ENCODE assay signal across 8 cellular contexts in genomic region chr3:195909294-195909644, GRCh38. TPM values are rescaled to one million over a fixed set of nuclear protein-coding genes. Genes with fewer than 3 reads are reported as not detected.
DNase-seq lines count a peak whose midpoint lies in the region; ATAC-seq and TF ChIP-seq lines count a peak whose summit lies in the region.

No MANE protein-coding gene starts in this region.

- H3K4me1 ChIP-seq in MM.1S (ENCODE audit: low read length): peaks cover 17% of the 10 kb centered on the region

- H3K36me3 ChIP-seq in MM.1S (replicated peaks; ENCODE audit: insufficient read depth, low read length): no peaks in the 10 kb centered on the region

- H3K27ac ChIP-seq in MM.1S (ENCODE audit: low read length) (no peak overlapping the region), coronary artery (peak overlapping the region in 1 of 2 donors; percentile 84)

- H3K9ac ChIP-seq in MM.1S (ENCODE audit: low read length): no peak overlapping the region

- TF ChIP-seq CTCF in GM10266 (IDR thresholded peaks at IDR 0.05; ENCODE audit: control insufficient read depth, insufficient read depth, low read depth, missing control alignments): peak; percentile 36
- no peak for TF ChIP-seq CTCF in MM.1S (IDR thresholded peaks at IDR 0.05; ENCODE audit: low read length)
- no peak for TF ChIP-seq CTCF in coronary artery (IDR thresholded peaks at IDR 0.05)
- TF ChIP-seq CTCF in omental fat pad (IDR thresholded peaks at IDR 0.05): no peak

- no peak overlapping the region for H3K4me2 ChIP-seq in MM.1S (ENCODE audit: low read depth, low read length)

- H3K79me2 ChIP-seq in MM.1S (ENCODE audit: low read length): peaks cover 42% of the 10 kb centered on the region

- peaks cover 44% of the 10 kb centered on the region for H3F3A ChIP-seq in MM.1S (ENCODE audit: insufficient read depth, low read length)

- H3K9me3 ChIP-seq in MM.1S (replicated peaks; ENCODE audit: insufficient read depth, low read length): no peaks in the 10 kb centered on the region

- peak overlapping the region; percentile 33; the same call in 1 of the 2 replicates for H3K4me3 ChIP-seq in MM.1S (ENCODE audit: low read length)
- peak overlapping the region; percentile 89 for H3K4me3 ChIP-seq in coronary artery

- ATAC-seq in GM21737 (IDR thresholded peaks at IDR 0.05; ENCODE audit: unreplicated experiment): peak; percentile 22
- ATAC-seq in omental fat pad (ENCODE audit: low FRiP score): peak; percentile 39

- H3K27me3 ChIP-seq in MM.1S (replicated peaks; ENCODE audit: insufficient read depth, low read length): no peaks in the 10 kb centered on the region

- no peaks in the 10 kb centered on the region for H3K9me2 ChIP-seq in MM.1S (replicated peaks; ENCODE audit: insufficient read depth, low read length)

- H4K20me1 ChIP-seq in MM.1S (ENCODE audit: insufficient read depth, low read length): no peaks in the 10 kb centered on the region

- no peak overlapping the region for H2AFZ ChIP-seq in MM.1S (ENCODE audit: low read length)

- DNase-seq in GM10266 (ENCODE audit: extremely low spot score) (no peak), MM.1S (no peak), coronary artery (ENCODE audit: low spot score) (no peak), omental fat pad (ENCODE audit: low spot score) (no peak), SK-N-DZ (ENCODE audit: low spot score) (no peak), superior temporal gyrus (ENCODE audit: extremely low spot score) (no peak)
- no peak for DNase-seq in stimulated activated CD4-positive, alpha-beta T cell treated with anti-CD3 and anti-CD28 coated beads, Interleukin-15, amount 100 ng/mL, for 24 hours

RNA-seq across cellular contexts. Expression of gene TNK2, which starts 0.9 kb away (rescaled TPM):
- 10 to 100 TPM; 12.6 to 26.6 (median 15.6) TPM for total RNA-seq in omental fat pad
- polyA plus RNA-seq in SK-N-DZ (2014; cell fraction: cytosol; rRNA removed): 9.0 and 13.8 TPM in 2 replicates
- 39.4 and 56.8 TPM in 2 replicates for polyA plus RNA-seq in SK-N-DZ (2014; cell fraction: nucleus; rRNA removed)
